21 cellular contexts compared by ENCODE assay signal in genomic region chr5:39629946-39630345, GRCh38.
A peak's percentile ranks its signal among the peaks of the same experiment; 100 is the strongest.
DNase-seq lines count a peak whose midpoint lies in the region; ATAC-seq lines count a peak whose summit lies in the region.
"Had no signal": no experiment of that assay in that cellular context is flagged by ENCODE, and none has a peak within 500 bp of the region (broad histone marks: within the 10 kb centered on the region; RNA-seq: fewer than 3 reads in every experiment).

No MANE protein-coding gene starts in this region.

- DNase-seq in SK-N-DZ (ENCODE audit: low spot score) (peak; percentile 72), retina (peak; percentile 57), NCI-H1105 treated with DMSO at 0.1 percent for 48 hours (lab: John Stamatoyannopoulos, UW) (no peak), NCI-H510A (lab: John Stamatoyannopoulos, UW) (no peak)
- DNase-seq: 8988T; ACHN; BE2C; C1 segment of cervical spinal cord; CD4-positive, alpha-beta memory T cell; CD4-positive, CD25-positive, alpha-beta regulatory T cell; CD8-positive, alpha-beta memory T cell; COR-L47; DMS 273 treated with DMSO at 0.1 percent for 48 hours; DMS153; DMS53; DMS79; DND-41; EL; GDM1 had no signal

- no peak for ATAC-seq in GM21447 (IDR thresholded peaks at IDR 0.05; ENCODE audit: unreplicated experiment)
- ATAC-seq: GM12878 had no signal

Comparison
In these comparisons a context has a peak if more than half of its experiments do, and no peak if none do; other contexts are left out.
1. DNase-seq: peak in SK-N-DZ (single experiment) and retina (single experiment); none in NCI-H1105 treated with DMSO at 0.1 percent for 48 hours (single experiment) and NCI-H510A (single experiment).